In the genomic region with DNA sequence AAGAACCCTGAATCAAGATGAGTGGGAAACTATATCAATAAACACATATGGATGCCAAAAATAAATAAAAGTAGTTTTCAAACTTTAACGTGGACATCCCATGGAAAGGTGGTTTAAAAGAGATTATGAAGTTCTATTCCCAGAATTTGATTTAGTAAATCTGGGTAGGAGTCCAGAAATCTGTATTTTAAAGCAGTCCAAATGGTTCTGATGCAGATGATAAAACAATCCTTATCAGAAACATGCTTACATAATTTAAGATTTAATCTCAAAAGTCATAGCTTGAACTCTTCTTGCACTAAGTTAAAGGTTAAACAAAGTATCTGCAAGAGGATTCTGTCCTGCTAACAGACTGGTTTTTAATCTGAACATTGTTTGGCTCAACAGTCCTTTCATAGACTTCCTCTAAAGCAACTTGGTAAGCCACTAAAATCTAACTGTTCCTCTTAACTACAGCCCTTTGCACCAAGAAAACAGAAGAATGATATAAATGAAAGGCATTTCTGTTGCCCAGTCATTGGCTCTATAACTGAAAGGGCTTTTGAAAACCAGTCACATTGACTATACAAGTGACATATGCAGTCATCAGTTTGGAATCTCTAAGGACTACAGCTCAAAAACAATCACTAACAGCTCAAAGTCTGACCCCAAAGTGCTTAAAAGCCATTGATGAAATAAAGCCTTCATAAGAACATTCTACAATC, we compare ENCODE assay signal across 1 cellular context.
TF ChIP-seq lines count a peak whose summit lies in the region.

No MANE protein-coding gene starts in this region.

TF ChIP-seq in GM23338, 12 proteins besides CTCF, POLR2A, EP300 and RAD21 (continued from another document):
- TF ChIP-seq, protein P1, sequence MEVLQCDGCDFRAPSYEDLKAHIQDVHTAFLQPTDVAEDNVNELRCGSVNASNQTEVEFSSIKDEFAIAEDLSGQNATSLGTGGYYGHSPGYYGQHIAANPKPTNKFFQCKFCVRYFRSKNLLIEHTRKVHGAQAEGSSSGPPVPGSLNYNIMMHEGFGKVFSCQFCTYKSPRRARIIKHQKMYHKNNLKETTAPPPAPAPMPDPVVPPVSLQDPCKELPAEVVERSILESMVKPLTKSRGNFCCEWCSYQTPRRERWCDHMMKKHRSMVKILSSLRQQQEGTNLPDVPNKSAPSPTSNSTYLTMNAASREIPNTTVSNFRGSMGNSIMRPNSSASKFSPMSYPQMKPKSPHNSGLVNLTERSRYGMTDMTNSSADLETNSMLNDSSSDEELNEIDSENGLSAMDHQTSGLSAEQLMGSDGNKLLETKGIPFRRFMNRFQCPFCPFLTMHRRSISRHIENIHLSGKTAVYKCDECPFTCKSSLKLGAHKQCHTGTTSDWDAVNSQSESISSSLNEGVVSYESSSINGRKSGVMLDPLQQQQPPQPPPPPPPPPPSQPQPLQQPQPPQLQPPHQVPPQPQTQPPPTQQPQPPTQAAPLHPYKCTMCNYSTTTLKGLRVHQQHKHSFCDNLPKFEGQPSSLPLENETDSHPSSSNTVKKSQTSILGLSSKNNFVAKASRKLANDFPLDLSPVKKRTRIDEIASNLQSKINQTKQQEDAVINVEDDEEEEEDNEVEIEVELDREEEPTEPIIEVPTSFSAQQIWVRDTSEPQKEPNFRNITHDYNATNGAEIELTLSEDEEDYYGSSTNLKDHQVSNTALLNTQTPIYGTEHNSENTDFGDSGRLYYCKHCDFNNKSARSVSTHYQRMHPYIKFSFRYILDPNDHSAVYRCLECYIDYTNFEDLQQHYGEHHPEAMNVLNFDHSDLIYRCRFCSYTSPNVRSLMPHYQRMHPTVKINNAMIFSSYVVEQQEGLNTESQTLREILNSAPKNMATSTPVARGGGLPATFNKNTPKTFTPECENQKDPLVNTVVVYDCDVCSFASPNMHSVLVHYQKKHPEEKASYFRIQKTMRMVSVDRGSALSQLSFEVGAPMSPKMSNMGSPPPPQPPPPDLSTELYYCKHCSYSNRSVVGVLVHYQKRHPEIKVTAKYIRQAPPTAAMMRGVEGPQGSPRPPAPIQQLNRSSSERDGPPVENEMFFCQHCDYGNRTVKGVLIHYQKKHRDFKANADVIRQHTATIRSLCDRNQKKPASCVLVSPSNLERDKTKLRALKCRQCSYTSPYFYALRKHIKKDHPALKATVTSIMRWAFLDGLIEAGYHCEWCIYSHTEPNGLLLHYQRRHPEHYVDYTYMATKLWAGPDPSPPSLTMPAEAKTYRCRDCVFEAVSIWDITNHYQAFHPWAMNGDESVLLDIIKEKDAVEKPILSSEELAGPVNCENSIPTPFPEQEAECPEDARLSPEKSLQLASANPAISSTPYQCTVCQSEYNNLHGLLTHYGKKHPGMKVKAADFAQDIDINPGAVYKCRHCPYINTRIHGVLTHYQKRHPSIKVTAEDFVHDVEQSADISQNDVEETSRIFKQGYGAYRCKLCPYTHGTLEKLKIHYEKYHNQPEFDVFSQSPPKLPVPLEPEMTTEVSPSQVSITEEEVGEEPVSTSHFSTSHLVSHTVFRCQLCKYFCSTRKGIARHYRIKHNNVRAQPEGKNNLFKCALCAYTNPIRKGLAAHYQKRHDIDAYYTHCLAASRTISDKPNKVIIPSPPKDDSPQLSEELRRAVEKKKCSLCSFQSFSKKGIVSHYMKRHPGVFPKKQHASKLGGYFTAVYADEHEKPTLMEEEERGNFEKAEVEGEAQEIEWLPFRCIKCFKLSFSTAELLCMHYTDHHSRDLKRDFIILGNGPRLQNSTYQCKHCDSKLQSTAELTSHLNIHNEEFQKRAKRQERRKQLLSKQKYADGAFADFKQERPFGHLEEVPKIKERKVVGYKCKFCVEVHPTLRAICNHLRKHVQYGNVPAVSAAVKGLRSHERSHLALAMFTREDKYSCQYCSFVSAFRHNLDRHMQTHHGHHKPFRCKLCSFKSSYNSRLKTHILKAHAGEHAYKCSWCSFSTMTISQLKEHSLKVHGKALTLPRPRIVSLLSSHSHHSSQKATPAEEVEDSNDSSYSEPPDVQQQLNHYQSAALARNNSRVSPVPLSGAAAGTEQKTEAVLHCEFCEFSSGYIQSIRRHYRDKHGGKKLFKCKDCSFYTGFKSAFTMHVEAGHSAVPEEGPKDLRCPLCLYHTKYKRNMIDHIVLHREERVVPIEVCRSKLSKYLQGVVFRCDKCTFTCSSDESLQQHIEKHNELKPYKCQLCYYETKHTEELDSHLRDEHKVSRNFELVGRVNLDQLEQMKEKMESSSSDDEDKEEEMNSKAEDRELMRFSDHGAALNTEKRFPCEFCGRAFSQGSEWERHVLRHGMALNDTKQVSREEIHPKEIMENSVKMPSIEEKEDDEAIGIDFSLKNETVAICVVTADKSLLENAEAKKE (CRISPR knock-in tag; IDR thresholded peaks at IDR 0.05) = no peak
